In the genomic region with DNA sequence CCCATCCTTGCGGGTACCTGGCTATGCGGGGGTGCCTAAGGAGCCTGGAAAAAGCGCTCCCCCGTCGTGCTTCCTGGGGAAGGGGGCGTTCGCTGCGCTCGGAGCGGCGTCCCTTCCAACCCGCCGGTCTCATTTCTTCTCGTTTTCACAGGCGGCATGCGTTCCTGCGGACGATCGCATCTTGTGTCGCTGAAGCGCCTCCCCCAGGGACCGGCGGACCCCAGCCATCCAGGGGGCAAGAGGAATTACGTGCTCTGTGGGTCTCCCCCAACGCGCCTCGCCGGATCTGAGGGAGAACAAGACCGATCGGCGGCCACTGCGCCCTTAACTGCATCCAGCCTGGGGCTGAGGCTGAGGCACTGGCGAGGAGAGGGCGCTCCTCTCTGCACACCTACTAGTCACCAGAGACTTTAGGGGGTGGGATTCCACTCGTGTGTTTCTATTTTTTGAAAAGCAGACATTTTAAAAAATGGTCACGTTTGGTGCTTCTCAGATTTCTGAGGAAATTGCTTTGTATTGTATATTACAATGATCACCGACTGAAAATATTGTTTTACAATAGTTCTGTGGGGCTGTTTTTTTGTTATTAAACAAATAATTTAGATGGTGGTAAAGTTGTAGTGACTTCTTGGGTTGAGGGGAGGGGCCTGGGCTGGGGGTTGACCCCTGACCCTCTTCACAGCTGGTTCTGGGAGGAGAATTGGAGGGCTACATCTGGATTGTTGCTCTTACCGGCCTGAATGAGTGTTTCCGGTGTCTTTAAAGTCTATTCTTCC, we compare ENCODE assay signal across 8 cellular contexts. TPM values are rescaled to one million over a fixed set of nuclear protein-coding genes. Genes with fewer than 3 reads are reported as not detected.
DNase-seq lines count a peak whose midpoint lies in the region; ATAC-seq, FAIRE-seq and TF ChIP-seq lines count a peak whose summit lies in the region.

No MANE protein-coding gene starts in this region.

- ATAC-seq in stimulated activated naive CD8-positive, alpha-beta T cell treated with anti-CD3 and anti-CD28 coated beads, Interleukin-15, Interleukin-2, amounts not matched to agents 100 U/mL and 50 U/mL, for 24 hours = no peak
- ATAC-seq in HG03139 (IDR thresholded peaks at IDR 0.05; ENCODE audit: unreplicated experiment) = no peak

- FAIRE-seq in H54 (lab: Jason Lieb, UNC) (no peak), GM12891 (lab: Jason Lieb, UNC) (no peak)

- no peak for TF ChIP-seq CTCF in astrocyte of the spinal cord (IDR thresholded peaks at IDR 0.05; ENCODE audit: low read depth, low read length)

- H3K9me3 ChIP-seq in ES-I3 (ENCODE audit: control insufficient read depth, insufficient read depth, low read length) = no peaks in the 10 kb centered on the region

- peak overlapping the region; percentile 97 for H3K9ac ChIP-seq in ES-I3 (ENCODE audit: low read depth, low read length)

- H3K36me3 ChIP-seq in ES-I3 (ENCODE audit: insufficient read depth, low read length) = no peaks in the 10 kb centered on the region

- peak overlapping the region; percentile 98 for H3K4me3 ChIP-seq in astrocyte of the spinal cord (ENCODE audit: low read depth, low read length)

- TF ChIP-seq POLR2A in H54 (IDR thresholded peaks at IDR 0.05; ENCODE audit: low read depth, low read length) = no peak; the same call in none of the 2 replicates
- TF ChIP-seq POLR2A in GM12891 (IDR thresholded peaks at IDR 0.05; ENCODE audit: low read depth, low read length) = no peak

- H3K4me1 ChIP-seq in ES-I3 (ENCODE audit: insufficient read depth, low read length) = peaks cover 32% of the 10 kb centered on the region

- peak; percentile 68 for DNase-seq in NCI-H146 (lab: John Stamatoyannopoulos, UW)
- DNase-seq in astrocyte of the spinal cord (ENCODE audit: low read depth, low spot score) = no peak
- DNase-seq in islet precursor cell = peak; percentile 62
- peak; percentile 39 for DNase-seq in stimulated activated naive CD8-positive, alpha-beta T cell treated with anti-CD3 and anti-CD28 coated beads, Interleukin-15, Interleukin-2, amounts not matched to agents 100 U/mL and 50 U/mL, for 24 hours
- no peak for DNase-seq in H54 (ENCODE audit: insufficient read length, low spot score)
- no peak for DNase-seq in GM12891 (ENCODE audit: insufficient read length, low spot score)

- in situ Hi-C loops in astrocyte of the spinal cord (cut with HindIII; ENCODE audit: low sequenced_read_pairs) = no loop called here

TF ChIP-seq in GM12891, 5 proteins besides CTCF, POLR2A, EP300 and RAD21:
- TF ChIP-seq POLR2AphosphoS5 (IDR thresholded peaks at IDR 0.05; ENCODE audit: low read depth, low read length) = no peak
- TF ChIP-seq SPI1 (IDR thresholded peaks at IDR 0.05; ENCODE audit: low read depth, low read length) = no peak
- TF ChIP-seq POU2F2 (IDR thresholded peaks at IDR 0.05; ENCODE audit: low read depth, low read length) = no peak
- no peak for TF ChIP-seq TAF1 (IDR thresholded peaks at IDR 0.05; ENCODE audit: low read depth, low read length)
- TF ChIP-seq PAX5 (IDR thresholded peaks at IDR 0.05; ENCODE audit: insufficient read depth, low read length, severe bottlenecking) = no peak

RNA-seq across cellular contexts. Expression of a gene that starts 1.0 kb away (rescaled TPM):
- polyA plus RNA-seq in GM12891 (2012; ENCODE audit: low read depth, missing spikeins) = 0.53 TPM

RNA-seq across cellular contexts. Expression of a gene that starts 31.6 kb away (rescaled TPM):
- polyA plus RNA-seq in GM12891 (2012; ENCODE audit: low read depth, missing spikeins) = not detected

Comparison
In these comparisons a context has a peak if more than half of its experiments do, and no peak if none do; other contexts are left out.
1. DNase-seq: peak in NCI-H146 (single experiment), islet precursor cell (single experiment) and stimulated activated naive CD8-positive, alpha-beta T cell treated with anti-CD3 and anti-CD28 coated beads, Interleukin-15, Interleukin-2, amounts not matched to agents 100 U/mL and 50 U/mL, for 24 hours (single experiment); none in astrocyte of the spinal cord (single experiment), H54 (single experiment) and GM12891 (single experiment).